Comparison of ENCODE assay signal across 8 cellular contexts in the genomic region with DNA sequence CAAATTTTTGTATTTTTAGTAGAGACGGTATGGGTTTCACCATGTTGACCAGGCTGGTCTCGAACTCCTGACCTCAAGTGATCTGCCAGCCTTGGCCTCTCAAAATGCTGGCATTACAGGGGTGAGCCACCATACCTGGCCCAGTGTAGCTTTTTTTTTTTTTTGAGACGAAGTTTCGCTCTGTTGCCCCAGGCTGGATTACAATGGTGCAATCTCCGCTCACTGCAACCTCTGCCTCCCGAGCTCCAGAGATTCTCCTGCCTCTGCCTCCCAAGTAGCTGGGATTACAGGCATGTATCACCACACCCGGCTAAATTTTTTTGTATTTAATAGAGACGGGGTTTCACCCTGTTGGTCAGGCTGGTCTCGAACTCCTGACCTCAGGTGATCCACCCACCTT. TPM values are rescaled to one million over a fixed set of nuclear protein-coding genes. Genes with fewer than 3 reads are reported as not detected.
A peak's percentile ranks its signal among the peaks of the same experiment; 100 is the strongest.
DNase-seq lines count a peak whose midpoint lies in the region; ATAC-seq and TF ChIP-seq lines count a peak whose summit lies in the region.
"Not testable (repeated sequence)": the region's sequence is repeated elsewhere in the genome, so short reads cannot be mapped to it uniquely, and the experiment has no call there.

No MANE protein-coding gene starts in this region.

- peaks cover 57% of the 10 kb centered on the region for H3K4me1 Mint-ChIP-seq in osteocyte (ENCODE audit: unreplicated experiment)

- H3K79me1 ChIP-seq in mesenchymal stem cell (replicated peaks; ENCODE audit: low read length, poor library complexity, severe bottlenecking), result not testable (repeated sequence)

- H3K9ac ChIP-seq in mesenchymal stem cell (ENCODE audit: low read length), result peak overlapping the region; percentile 73

- H3K4me2 ChIP-seq in mesenchymal stem cell (ENCODE audit: low read length, poor library complexity, severe bottlenecking), result not testable (repeated sequence)

- not testable (repeated sequence) for H4K91ac ChIP-seq in mesenchymal stem cell (ENCODE audit: low read length)

- H3K27ac Mint-ChIP-seq in osteocyte (ENCODE audit: unreplicated experiment), result peak overlapping the region; percentile 90

- H3K36me3 ChIP-seq in RWPE2 (ENCODE audit: low read depth) (peaks cover 97% of the 10 kb centered on the region), mesenchymal stem cell (ENCODE audit: control insufficient read depth in 1 of 2, insufficient read depth in 2 of 2, low read depth in 1 of 2, low read length in 2 of 2) (peaks cover 6 to 49% of the 10 kb centered on the region in 2 experiments)
- H3K36me3 ChIP-seq in brain microvascular endothelial cell (replicated peaks); stomach; vagina: not testable (repeated sequence)

- not testable (repeated sequence) for H3K4me3 Mint-ChIP-seq in osteocyte (ENCODE audit: unreplicated experiment)

- DNase-seq in ELF-1 (ENCODE audit: low read depth, low spot score), result peak; percentile 39
- DNase-seq in RWPE2 (ENCODE audit: low spot score); brain microvascular endothelial cell; epithelial cell of prostate (ENCODE audit: low read depth, low spot score); mesenchymal stem cell; osteocyte (ENCODE audit: extremely low spot score, unreplicated experiment); stomach; vagina (ENCODE audit: extremely low spot score in 2 of 2): not testable (repeated sequence)

- in situ Hi-C loops in brain microvascular endothelial cell (cut with HindIII; ENCODE audit: low pct_ligation_motif_present, low sequenced_read_pairs), result not testable (repeated sequence)

- WGBS in mesenchymal stem cell, result 94% methylated on average over 9 of the region's 9 CpGs
- 96 to 99% (median 97%) methylated on average over 9 of the region's 9 CpGs for WGBS in stomach, 5 donors

- not testable (repeated sequence) for H3K14ac ChIP-seq in mesenchymal stem cell (ENCODE audit: low read length in 2 of 2)

- ATAC-seq in RWPE2 (ENCODE audit: low read depth), result not testable (repeated sequence)

- H2BK5ac ChIP-seq in mesenchymal stem cell (ENCODE audit: low read depth, low read length, poor library complexity, severe bottlenecking), result peak overlapping the region; percentile 59

- TF ChIP-seq POLR2A in stomach (IDR thresholded peaks at IDR 0.05); vagina (IDR thresholded peaks at IDR 0.05): not testable (repeated sequence)

- H2BK120ac ChIP-seq in mesenchymal stem cell (ENCODE audit: low read depth, low read length), result not testable (repeated sequence)

- TF ChIP-seq EP300 in stomach (IDR thresholded peaks at IDR 0.05), result not testable (repeated sequence)

- not testable (repeated sequence) for H3K9me3 ChIP-seq in RWPE2 (ENCODE audit: severe bottlenecking); mesenchymal stem cell (ENCODE audit: control insufficient read depth, low read length); stomach; vagina

- H3K27me3 ChIP-seq in RWPE2 (ENCODE audit: insufficient read depth, poor library complexity, severe bottlenecking); brain microvascular endothelial cell (replicated peaks); mesenchymal stem cell (ENCODE audit: control insufficient read depth in 1 of 2, insufficient read depth in 1 of 2, low read length in 2 of 2); stomach; vagina: not testable (repeated sequence)

- H3K4ac ChIP-seq in mesenchymal stem cell (ENCODE audit: low read depth in 1 of 2, low read length in 2 of 2), result not testable (repeated sequence)

- H3K23ac ChIP-seq in mesenchymal stem cell (ENCODE audit: low read length in 2 of 2), result not testable (repeated sequence)

- peak overlapping the region; percentile 94 for H3K27ac ChIP-seq in RWPE2 (ENCODE audit: poor library complexity, severe bottlenecking)
- H3K27ac ChIP-seq in brain microvascular endothelial cell, result peak overlapping the region; percentile 79
- H3K27ac ChIP-seq in epithelial cell of prostate, result peak overlapping the region; percentile 71
- H3K27ac ChIP-seq in mesenchymal stem cell (ENCODE audit: low read length, poor library complexity, severe bottlenecking), result peak overlapping the region; percentile 95
- H3K27ac ChIP-seq in stomach, result peak overlapping the region in 3 of 5 donors; percentile 20 to 81 (median 47)
- H3K27ac ChIP-seq in vagina, result peak overlapping the region; percentile 52

- not testable (repeated sequence) for H3K27me3 Mint-ChIP-seq in osteocyte (ENCODE audit: unreplicated experiment)

- not testable (repeated sequence) for H3K4me3 ChIP-seq in RWPE2 (ENCODE audit: severe bottlenecking); brain microvascular endothelial cell (ENCODE audit: low read depth, low read length); stomach; vagina
- H3K4me3 ChIP-seq in mesenchymal stem cell (ENCODE audit: insufficient read depth in 1 of 2, low read depth in 1 of 2, low read length in 2 of 2), result peak overlapping the region in 1 of 2 experiments; percentile 54

- intact Hi-C loops in stomach (cut with DNase I; ENCODE audit: low total_unique reads); vagina (cut with DNase I): not testable (repeated sequence)

- not testable (repeated sequence) for H3K9me3 Mint-ChIP-seq in osteocyte (ENCODE audit: unreplicated experiment)

- H2AFZ ChIP-seq in mesenchymal stem cell (ENCODE audit: low read depth, low read length), result not testable (repeated sequence)

- TF ChIP-seq CTCF in RWPE2 (IDR thresholded peaks at IDR 0.05; ENCODE audit: poor library complexity, severe bottlenecking); brain microvascular endothelial cell (IDR thresholded peaks at IDR 0.05; ENCODE audit: low read depth, low read length, missing control alignments); osteocyte (IDR thresholded peaks at IDR 0.05); stomach (IDR thresholded peaks at IDR 0.05); vagina (IDR thresholded peaks at IDR 0.05): not testable (repeated sequence)

- peak overlapping the region in 1 of 2 experiments; percentile 56 for H3K18ac ChIP-seq in mesenchymal stem cell (ENCODE audit: low read depth in 1 of 2, low read length in 2 of 2)

- H2AK5ac ChIP-seq in mesenchymal stem cell (ENCODE audit: low read length, severe bottlenecking), result peak overlapping the region; percentile 34

- H3K4me1 ChIP-seq in RWPE2 (ENCODE audit: insufficient read depth, poor library complexity, severe bottlenecking) (peaks cover 50% of the 10 kb centered on the region), mesenchymal stem cell (ENCODE audit: control insufficient read depth, insufficient read depth, low read depth, low read length) (peaks cover 15% of the 10 kb centered on the region), stomach (peaks cover 0 to 62% (median 30%) of the 10 kb centered on the region in 4 donors), vagina (peaks cover 54% of the 10 kb centered on the region)

- not testable (repeated sequence) for H3K36me3 Mint-ChIP-seq in osteocyte (ENCODE audit: unreplicated experiment)

- H4K8ac ChIP-seq in mesenchymal stem cell (ENCODE audit: low read length), result peak overlapping the region; percentile 15

- H2BK12ac ChIP-seq in mesenchymal stem cell (ENCODE audit: low read length in 2 of 2), result not testable (repeated sequence)

- H2BK15ac ChIP-seq in mesenchymal stem cell (ENCODE audit: low read depth, poor library complexity, severe bottlenecking), result not testable (repeated sequence)

RNA-seq across cellular contexts. Expression of a gene that starts 20.3 kb away (rescaled TPM):
- polyA plus RNA-seq in mesenchymal stem cell (2013, experiment 1 of 2), result 23.6 TPM
- polyA plus RNA-seq in mesenchymal stem cell (2013, experiment 2 of 2), result 22.7 TPM
- 7.9 and 8.8 TPM in 2 replicates for total RNA-seq in osteocyte
- total RNA-seq in stomach, result 10 to 100 TPM; 10.1 to 28.0 (median 20.6) TPM
- 10 to 100 TPM in 1 of 3 donors, 1 to 10 TPM in 2; 5.6 to 25.8 (median 8.3) TPM for polyA plus RNA-seq in stomach
- total RNA-seq in vagina, result 22.8 TPM
